33 cellular contexts compared by ENCODE assay signal in genomic region chr17:27625856-27626255, GRCh38.
"Had no signal": no experiment of that assay in that cellular context is flagged by ENCODE, and none has a peak within 500 bp of the region (broad histone marks: within the 10 kb centered on the region; RNA-seq: fewer than 3 reads in every experiment).

No MANE protein-coding gene starts in this region.

- ATAC-seq: activated CD8-positive, alpha-beta T cell treated with anti-CD3 and anti-CD28 coated beads for 36 hours; activated naive CD4-positive, alpha-beta T cell treated with anti-CD3 and anti-CD28 coated beads, Interleukin-2, amount 50 U/mL, for 72 hours; activated T-cell treated with anti-CD3 and anti-CD28 coated beads, Interleukin-2, amount 50 U/mL, for 4 hours; activated T-cell treated with anti-CD3 and anti-CD28 coated beads, Interleukin-2, amount 50 U/mL, for 72 hours; activated T-helper 17 cell treated with anti-CD3 and anti-CD28 coated beads, Interleukin-2, amount 50 U/mL, for 72 hours; body of pancreas; T-cell had no signal

- DNase-seq: activated B cell treated with CpG ODN at 0.5 μM for 24 hours; activated CD4-positive, alpha-beta memory T cell treated with anti-CD3 and anti-CD28 coated beads for 36 hours; activated CD4-positive, alpha-beta T cell treated with anti-CD3 and anti-CD28 coated beads for 4 hours; activated CD4-positive, alpha-beta T cell treated with anti-CD3 and anti-CD28 coated beads, Interleukin-2, amount 10 ng/mL, durations not matched to agents 24 days and 14 days; activated CD4-positive, alpha-beta T cell treated with anti-CD3 and anti-CD28 coated beads, Interleukin-2, amount 50 U/mL, for 1 hour; activated CD4-positive, alpha-beta T cell treated with anti-CD3 and anti-CD28 coated beads, Interleukin-2, amount 50 U/mL, for 4 hours; activated CD4-positive, CD25-positive, alpha-beta regulatory T cell treated with anti-CD3 and anti-CD28 coated beads, Interleukin-2, amount 50 U/mL, for 72 hours; activated CD8-positive, alpha-beta memory T cell treated with anti-CD3 and anti-CD28 coated beads, Interleukin-2, amount 50 U/mL, for 4 hours; activated CD8-positive, alpha-beta T cell treated with anti-CD3 and anti-CD28 coated beads for 36 hours; activated effector memory CD4-positive, alpha-beta T cell treated with anti-CD3 and anti-CD28 coated beads, Interleukin-2, amount 50 U/mL, for 16 hours; activated gamma-delta T cell treated with Interleukin-2 at 50 U/mL for 16 hours; activated naive CD4-positive, alpha-beta T cell; activated naive CD4-positive, alpha-beta T cell treated with anti-CD3 and anti-CD28 coated beads for 36 hours; activated naive CD8-positive, alpha-beta T cell treated with anti-CD3 and anti-CD28 coated beads for 36 hours; activated T-cell treated with anti-CD3 and anti-CD28 coated beads for 4 hours; activated T-cell treated with anti-CD3 and anti-CD28 coated beads, Interleukin-2, amount 50 U/mL, for 1 hour; activated T-cell treated with anti-CD3 and anti-CD28 coated beads, Interleukin-2, amount 50 U/mL, for 4 hours; activated T-cell treated with anti-CD3 and anti-CD28 coated beads, Interleukin-2, amount 50 U/mL, for 72 hours; adrenal gland; amniotic stem cell; aorta; body of pancreas; brain microvascular endothelial cell; central memory CD4-positive, alpha-beta T cell; T-cell; T-helper 2 cell; T-helper 9 cell had no signal

- H3K4me3 Mint-ChIP-seq: activated B cell treated with CpG ODN at 0.5 μM for 24 hours; activated CD4-positive, alpha-beta memory T cell treated with anti-CD3 and anti-CD28 coated beads for 36 hours; activated CD4-positive, alpha-beta T cell treated with anti-CD3 and anti-CD28 coated beads, Interleukin-2, amount 10 ng/mL, durations not matched to agents 24 days and 14 days; activated CD8-positive, alpha-beta T cell treated with anti-CD3 and anti-CD28 coated beads for 36 hours; activated naive CD4-positive, alpha-beta T cell treated with anti-CD3 and anti-CD28 coated beads for 36 hours; activated naive CD8-positive, alpha-beta T cell treated with anti-CD3 and anti-CD28 coated beads for 36 hours; activated T-cell treated with anti-CD3 and anti-CD28 coated beads, Interleukin-2, amount 50 U/mL, for 4 hours; activated T-cell treated with anti-CD3 and anti-CD28 coated beads, Interleukin-2, amount 50 U/mL, for 72 hours; activated T-helper 1 cell treated with anti-CD3 and anti-CD28 coated beads, Interleukin-12 subunit alpha, Interleukin-12 subunit beta, Interleukin-2, Interleukin-4 antibody, amounts not matched to agents 30 ng/mL and 10 ng/mL and 1 ng/mL, durations not matched to agents 14 hours and 24 hours and 36 hours; activated T-helper 17 cell treated with anti-CD3 and anti-CD28 coated beads, Interleukin-2, amount 50 U/mL, for 72 hours; T-cell; T-helper 2 cell treated with Interferon-gamma antibody and Interleukin-4, amounts not matched to agents 5 μg/mL and 100 μg/mL, for 36 hours had no signal

- H3K36me3 ChIP-seq: breast epithelium had no signal

- H3K27ac Mint-ChIP-seq: activated B cell treated with CpG ODN at 0.5 μM for 24 hours; activated CD4-positive, alpha-beta memory T cell treated with anti-CD3 and anti-CD28 coated beads for 36 hours; activated CD8-positive, alpha-beta T cell treated with anti-CD3 and anti-CD28 coated beads for 36 hours; activated naive CD4-positive, alpha-beta T cell treated with anti-CD3 and anti-CD28 coated beads for 36 hours; activated naive CD8-positive, alpha-beta T cell treated with anti-CD3 and anti-CD28 coated beads for 36 hours; activated T-cell treated with anti-CD3 and anti-CD28 coated beads, Interleukin-2, amount 50 U/mL, for 72 hours; activated T-helper 17 cell treated with anti-CD3 and anti-CD28 coated beads, Interleukin-2, amount 50 U/mL, for 72 hours; T-cell; T-helper 2 cell treated with Interferon-gamma antibody and Interleukin-4, amounts not matched to agents 5 μg/mL and 100 μg/mL, for 36 hours had no signal

- H3K4me1 ChIP-seq: adrenal gland had no signal

- H3K9me3 Mint-ChIP-seq: activated CD4-positive, alpha-beta memory T cell treated with anti-CD3 and anti-CD28 coated beads for 36 hours; activated CD4-positive, alpha-beta T cell treated with anti-CD3 and anti-CD28 coated beads, Interleukin-2, amount 10 ng/mL, durations not matched to agents 24 days and 14 days; activated CD8-positive, alpha-beta T cell treated with anti-CD3 and anti-CD28 coated beads for 36 hours; activated naive CD4-positive, alpha-beta T cell treated with anti-CD3 and anti-CD28 coated beads for 36 hours; activated naive CD4-positive, alpha-beta T cell treated with anti-CD3 and anti-CD28 coated beads, Interleukin-2, amount 50 U/mL, for 72 hours; activated naive CD8-positive, alpha-beta T cell treated with anti-CD3 and anti-CD28 coated beads for 36 hours; activated T-cell treated with anti-CD3 and anti-CD28 coated beads, Interleukin-2, amount 50 U/mL, for 4 hours; activated T-cell treated with anti-CD3 and anti-CD28 coated beads, Interleukin-2, amount 50 U/mL, for 72 hours; activated T-helper 1 cell treated with anti-CD3 and anti-CD28 coated beads, Interleukin-12 subunit alpha, Interleukin-12 subunit beta, Interleukin-2, Interleukin-4 antibody, amounts not matched to agents 30 ng/mL and 10 ng/mL and 1 ng/mL, durations not matched to agents 14 hours and 24 hours and 36 hours; activated T-helper 17 cell treated with anti-CD3 and anti-CD28 coated beads, Interleukin-2, amount 50 U/mL, for 72 hours; T-cell; T-helper 2 cell treated with Interferon-gamma antibody and Interleukin-4, amounts not matched to agents 5 μg/mL and 100 μg/mL, for 36 hours had no signal

- H3K27ac ChIP-seq: adrenal gland, body of pancreas, brain microvascular endothelial cell, breast epithelium, VCaP had no signal

- H3K27me3 Mint-ChIP-seq: activated B cell treated with CpG ODN at 0.5 μM for 24 hours; activated CD4-positive, alpha-beta memory T cell treated with anti-CD3 and anti-CD28 coated beads for 36 hours; activated CD4-positive, alpha-beta T cell treated with anti-CD3 and anti-CD28 coated beads, Interleukin-2, amount 10 ng/mL, durations not matched to agents 24 days and 14 days; activated CD8-positive, alpha-beta T cell treated with anti-CD3 and anti-CD28 coated beads for 36 hours; activated naive CD8-positive, alpha-beta T cell treated with anti-CD3 and anti-CD28 coated beads for 36 hours; activated T-helper 17 cell treated with anti-CD3 and anti-CD28 coated beads, Interleukin-2, amount 50 U/mL, for 72 hours; T-cell had no signal

- H3K4me3 ChIP-seq: adrenal gland, body of pancreas, breast epithelium had no signal

- H3K9me3 ChIP-seq: adrenal gland, body of pancreas, breast epithelium had no signal
